Comparison of ENCODE assay signal across 8 cellular contexts in the genomic region with DNA sequence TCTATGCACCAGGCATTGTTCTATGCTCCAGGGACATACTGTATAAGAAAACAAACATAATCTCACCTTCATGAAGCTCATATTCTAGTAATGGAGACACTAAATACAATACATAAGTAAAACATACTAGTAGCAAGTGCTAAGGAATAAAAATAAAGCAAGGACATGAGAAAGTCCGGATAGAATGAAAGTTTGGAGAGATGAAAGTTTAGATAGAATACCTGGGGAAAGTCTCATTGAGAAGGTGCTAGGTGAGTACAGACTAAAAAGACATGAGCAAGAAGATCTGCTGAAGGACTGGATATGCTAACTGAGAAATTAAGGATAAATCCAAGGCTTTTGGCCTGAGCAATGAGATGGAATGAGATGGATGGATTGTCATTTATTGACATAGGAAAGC.
"Had no signal": no experiment of that assay in that cellular context is flagged by ENCODE, and none has a peak within 500 bp of the region (broad histone marks: within the 10 kb centered on the region; RNA-seq: fewer than 3 reads in every experiment).

No MANE protein-coding gene starts in this region.

- H3K4me1 ChIP-seq: HAP-1 had no signal

- H3K9me3 Mint-ChIP-seq: GM23338, H9, HFFc6 had no signal

- H3K27ac ChIP-seq: GM23248 had no signal

- H3K4me3 ChIP-seq: GM23248, GM23338, HAP-1 had no signal

- H3K9me3 ChIP-seq: HAP-1 had no signal

- H3K27ac Mint-ChIP-seq: GM23338, H9, HFFc6 had no signal

- H3K4me1 Mint-ChIP-seq: GM23338, H9 had no signal

- DNase-seq: GM23248, GOT3, H7, H9, HCEC 1CT, HFFc6 had no signal

- H3K4me3 Mint-ChIP-seq: GM23338, H9, HFFc6 had no signal
